Comparison of ENCODE assay signal across 8 cellular contexts in genomic region chr20:55316753-55317152, GRCh38.
"Had no signal": no experiment of that assay in that cellular context is flagged by ENCODE, and none has a peak within 500 bp of the region (broad histone marks: within the 10 kb centered on the region; RNA-seq: fewer than 3 reads in every experiment).

No MANE protein-coding gene starts in this region.

- DNase-seq: GDM1, GF-D8 had no signal

- FAIRE-seq: G401.6, GM12878, GM12891, GM12892, GM18507, GM19239 had no signal

- H3K4me3 ChIP-seq: GM12878 had no signal

- ATAC-seq: GM12878 had no signal
